In the genomic region with DNA sequence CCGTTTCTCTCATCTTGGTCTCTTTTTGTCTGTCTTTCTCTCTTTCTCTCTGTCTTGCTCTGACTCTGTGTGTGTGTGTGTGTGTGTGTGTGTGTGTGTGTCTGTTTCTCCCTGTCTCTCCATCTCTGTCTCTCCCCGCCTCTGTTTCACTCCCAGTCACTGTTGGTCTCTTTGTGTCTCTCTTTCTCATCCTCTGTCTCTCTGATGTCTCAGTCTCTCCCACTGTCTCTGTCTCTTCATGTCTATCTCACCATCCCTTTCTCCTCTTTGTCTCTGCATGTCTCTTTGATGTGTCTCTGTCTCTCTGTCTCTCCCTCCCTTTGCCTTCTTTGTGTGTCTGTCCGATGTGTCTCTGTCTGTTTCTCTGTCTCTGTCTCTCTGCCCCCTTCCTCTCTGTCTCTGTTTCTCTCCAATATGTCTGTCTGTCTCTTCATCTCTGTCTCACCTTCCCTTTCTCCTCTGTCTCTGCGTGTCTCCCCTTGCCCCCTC, we compare ENCODE assay signal across 8 cellular contexts. TPM values are rescaled to one million over a fixed set of nuclear protein-coding genes. Genes with fewer than 3 reads are reported as not detected.
A peak's percentile ranks its signal among the peaks of the same experiment; 100 is the strongest.
DNase-seq lines count a peak whose midpoint lies in the region; ATAC-seq and TF ChIP-seq lines count a peak whose summit lies in the region.

No MANE protein-coding gene starts in this region.

- WGBS in hepatocyte (ENCODE audit: low lambda C conversion rate, missing lambda C conversion rate): 36% methylated on average over 4 of the region's 4 CpGs

- H3K4me1 Mint-ChIP-seq in activated T-helper 2 cell treated with anti-CD3 and anti-CD28 coated beads, Interferon-gamma antibody, Interleukin-2, Interleukin-4, amounts not matched to agents 10 μg/mL and 5 μg/mL and 100 μg/mL, durations not matched to agents 14 hours and 24 hours and 36 hours (ENCODE audit: low read depth): peaks cover 7% of the 10 kb centered on the region

- H2AFZ ChIP-seq in hepatocyte: peak overlapping the region; percentile 26

- in situ Hi-C loops in GM13976 (cut with MboI; ENCODE audit: low sequenced_read_pairs, unreplicated experiment): no loop called here

- H3K27ac ChIP-seq in HEK293 (ENCODE audit: extremely low read depth, low read depth, low read length) (no peak overlapping the region), hepatocyte (peak overlapping the region; percentile 92), stomach smooth muscle (ENCODE audit: low read length) (peak overlapping the region; percentile 97)

- peaks cover 7% of the 10 kb centered on the region for H4K20me1 ChIP-seq in hepatocyte (ENCODE audit: insufficient read depth, poor library complexity, severe bottlenecking)

- H3K27me3 ChIP-seq in hepatocyte (peaks cover 70% of the 10 kb centered on the region), stomach smooth muscle (ENCODE audit: control insufficient read depth in 1 of 2, insufficient read depth in 2 of 2, low read length in 2 of 2) (no peaks in the 10 kb centered on the region)

- intact Hi-C loops in activated T-helper 2 cell treated with anti-CD3 and anti-CD28 coated beads, Interferon-gamma antibody, Interleukin-2, Interleukin-4, amounts not matched to agents 10 μg/mL and 5 μg/mL and 100 μg/mL, durations not matched to agents 14 hours and 24 hours and 36 hours (cut with micrococcal nuclease): no loop called here

- H3K9me3 Mint-ChIP-seq in activated T-helper 2 cell treated with anti-CD3 and anti-CD28 coated beads, Interferon-gamma antibody, Interleukin-2, Interleukin-4, amounts not matched to agents 10 μg/mL and 5 μg/mL and 100 μg/mL, durations not matched to agents 14 hours and 24 hours and 36 hours: no peaks in the 10 kb centered on the region

- H3K36me3 ChIP-seq in HEK293 (ENCODE audit: control insufficient read depth in 2 of 2, insufficient read depth in 1 of 2, low read length in 2 of 2): peaks cover 0 to 3% of the 10 kb centered on the region in 2 experiments; a peak in 1 of 3 replicates
- H3K36me3 ChIP-seq in hepatocyte (replicated peaks; ENCODE audit: insufficient read depth, low read depth): no peaks in the 10 kb centered on the region
- no peaks in the 10 kb centered on the region for H3K36me3 ChIP-seq in stomach smooth muscle (ENCODE audit: control insufficient read depth in 2 of 2, insufficient read depth in 2 of 2, low read length in 2 of 2)

- peak overlapping the region; percentile 77 to 98 for H3K9ac ChIP-seq in stomach smooth muscle (ENCODE audit: low read length in 2 of 2)

- ATAC-seq in HG02852 (IDR thresholded peaks at IDR 0.05; ENCODE audit: unreplicated experiment): no peak

- peaks cover 28% of the 10 kb centered on the region for H3K27me3 Mint-ChIP-seq in activated T-helper 2 cell treated with anti-CD3 and anti-CD28 coated beads, Interferon-gamma antibody, Interleukin-2, Interleukin-4, amounts not matched to agents 10 μg/mL and 5 μg/mL and 100 μg/mL, durations not matched to agents 14 hours and 24 hours and 36 hours (ENCODE audit: low read depth)

- no peak for DNase-seq in activated T-helper 2 cell treated with anti-CD3 and anti-CD28 coated beads, Interferon-gamma antibody, Interleukin-2, Interleukin-4, amounts not matched to agents 10 μg/mL and 5 μg/mL and 100 μg/mL, durations not matched to agents 14 hours and 24 hours and 36 hours (ENCODE audit: low spot score)
- DNase-seq in hepatocyte (ENCODE audit: low spot score) (no peak), foreskin melanocyte (no peak), T-helper 9 cell (no peak), GM13976 (ENCODE audit: low spot score) (no peak)

- H3K9me2 ChIP-seq in hepatocyte (replicated peaks; ENCODE audit: insufficient read depth): no peaks in the 10 kb centered on the region

- peak overlapping the region; percentile 96 for H3K4me2 ChIP-seq in hepatocyte

- H3K79me2 ChIP-seq in hepatocyte: peaks cover 43% of the 10 kb centered on the region

- POLR2A ChIA-PET in HEK293 (lab: Yijun Ruan, JAX): interaction anchor here (0.6 kb wide), 1 partner anchor 104 kb away, joined by 3 read pairs; no protein-coding TSS in a partner anchor

- H3K4me1 ChIP-seq in HEK293 (ENCODE audit: control insufficient read depth, insufficient read depth, low read length) (no peaks in the 10 kb centered on the region; the same call in 1 of the 2 replicates), hepatocyte (ENCODE audit: insufficient read depth) (peaks cover 44% of the 10 kb centered on the region), stomach smooth muscle (ENCODE audit: control insufficient read depth, insufficient read depth, low read length) (peaks cover 65% of the 10 kb centered on the region)

- H3K36me3 Mint-ChIP-seq in activated T-helper 2 cell treated with anti-CD3 and anti-CD28 coated beads, Interferon-gamma antibody, Interleukin-2, Interleukin-4, amounts not matched to agents 10 μg/mL and 5 μg/mL and 100 μg/mL, durations not matched to agents 14 hours and 24 hours and 36 hours (ENCODE audit: low read depth): no peaks in the 10 kb centered on the region

- H3K27ac Mint-ChIP-seq in activated T-helper 2 cell treated with anti-CD3 and anti-CD28 coated beads, Interferon-gamma antibody, Interleukin-2, Interleukin-4, amounts not matched to agents 10 μg/mL and 5 μg/mL and 100 μg/mL, durations not matched to agents 14 hours and 24 hours and 36 hours: no peak overlapping the region

- no peak for TF ChIP-seq CTCF in HEK293 (tag by site-specific recombination; IDR thresholded peaks at IDR 0.05)
- no peak for TF ChIP-seq CTCF in hepatocyte (IDR thresholded peaks at IDR 0.05; ENCODE audit: poor library complexity)
- TF ChIP-seq CTCF in GM13976 (IDR thresholded peaks at IDR 0.05; ENCODE audit: borderline replicate concordance, control extremely low read depth, extremely low read depth, insufficient read depth, missing control alignments): no peak

- CTCF ChIA-PET in HEK293 (lab: Yijun Ruan, JAX): interaction anchor here (0.7 kb wide), 1 partner anchor 223 kb away, joined by 3 read pairs; no protein-coding TSS in a partner anchor

- H3K4me3 ChIP-seq in HEK293 (ENCODE audit: low read depth, low read length) (no peak overlapping the region), hepatocyte (no peak overlapping the region), stomach smooth muscle (ENCODE audit: low read length in 2 of 2) (peak overlapping the region; percentile 83 to 88)

- H3K9me3 ChIP-seq in HEK293 (ENCODE audit: control insufficient read depth, insufficient read depth, low read depth, low read length) (no peaks in the 10 kb centered on the region), hepatocyte (ENCODE audit: low read depth) (no peaks in the 10 kb centered on the region), stomach smooth muscle (ENCODE audit: control insufficient read depth in 2 of 2, low read length in 2 of 2) (no peaks in the 10 kb centered on the region)

- H3K4me3 Mint-ChIP-seq in activated T-helper 2 cell treated with anti-CD3 and anti-CD28 coated beads, Interferon-gamma antibody, Interleukin-2, Interleukin-4, amounts not matched to agents 10 μg/mL and 5 μg/mL and 100 μg/mL, durations not matched to agents 14 hours and 24 hours and 36 hours (ENCODE audit: low read depth): peak overlapping the region; percentile 2

TF ChIP-seq in HEK293, 187 proteins besides CTCF, POLR2A, EP300 and RAD21 (continues in another document):
- TF ChIP-seq ZNF202 (tag by site-specific recombination; IDR thresholded peaks at IDR 0.05; ENCODE audit: borderline replicate concordance): peak; percentile 100
- TF ChIP-seq ZNF660 (tag by site-specific recombination; IDR thresholded peaks at IDR 0.05): no peak
- no peak for TF ChIP-seq ZNF837 (tag by site-specific recombination; IDR thresholded peaks at IDR 0.05)
- TF ChIP-seq, protein P1, sequence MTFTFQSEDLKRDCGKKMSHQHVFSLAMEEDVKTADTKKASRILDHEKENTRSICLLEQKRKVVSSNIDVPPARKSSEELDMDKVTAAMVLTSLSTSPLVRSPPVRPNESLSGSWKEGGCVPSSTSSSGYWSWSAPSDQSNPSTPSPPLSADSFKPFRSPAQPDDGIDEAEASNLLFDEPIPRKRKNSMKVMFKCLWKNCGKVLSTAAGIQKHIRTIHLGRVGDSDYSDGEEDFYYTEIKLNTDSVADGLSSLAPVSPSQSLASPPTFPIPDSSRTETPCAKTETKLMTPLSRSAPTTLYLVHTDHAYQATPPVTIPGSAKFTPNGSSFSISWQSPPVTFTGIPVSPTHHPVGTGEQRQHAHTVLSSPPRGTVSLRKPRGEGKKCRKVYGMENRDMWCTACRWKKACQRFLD (tag by site-specific recombination; IDR thresholded peaks at IDR 0.05): no peak
- no peak for TF ChIP-seq ZXDB (tag by site-specific recombination; IDR thresholded peaks at IDR 0.05)
- TF ChIP-seq ZNF404 (tag by site-specific recombination; IDR thresholded peaks at IDR 0.05): no peak
- no peak for TF ChIP-seq ZNF335 (tag by site-specific recombination; conservative IDR thresholded peaks at IDR 0.05)
- TF ChIP-seq ZNF354C (tag by site-specific recombination; IDR thresholded peaks at IDR 0.05; ENCODE audit: borderline replicate concordance, low read depth): no peak
- TF ChIP-seq ZNF132 (tag by site-specific recombination; IDR thresholded peaks at IDR 0.05; ENCODE audit: borderline replicate concordance): no peak
- TF ChIP-seq ZNF629 (tag by site-specific recombination; IDR thresholded peaks at IDR 0.05): no peak
- no peak for TF ChIP-seq ZNF146 (tag by site-specific recombination; IDR thresholded peaks at IDR 0.05)
- TF ChIP-seq IKZF3 (tag by site-specific recombination; IDR thresholded peaks at IDR 0.05): no peak
- no peak for TF ChIP-seq ZNF133 (tag by site-specific recombination; IDR thresholded peaks at IDR 0.05)
- TF ChIP-seq ZNF624 (tag by site-specific recombination; IDR thresholded peaks at IDR 0.05): no peak
- peak; percentile 82 for TF ChIP-seq PRDM1 (tag by site-specific recombination; IDR thresholded peaks at IDR 0.05)
- TF ChIP-seq ZBTB48 (tag by site-specific recombination; IDR thresholded peaks at IDR 0.05): no peak
- TF ChIP-seq ZNF426 (tag by site-specific recombination; IDR thresholded peaks at IDR 0.05): no peak
- TF ChIP-seq ZNF48 (tag by site-specific recombination; IDR thresholded peaks at IDR 0.05): peak; percentile 98; the same call in 1 of the 2 replicates
- TF ChIP-seq ZNF473 (tag by site-specific recombination; IDR thresholded peaks at IDR 0.05): 0 out of 2 replicates have a peak, but pooled peaks have one; percentile 13

RNA-seq across cellular contexts. Expression of a gene that starts 2.5 kb away (rescaled TPM):
- 16.5 and 17.3 TPM in 2 replicates for total RNA-seq in activated T-helper 2 cell treated with anti-CD3 and anti-CD28 coated beads, Interferon-gamma antibody, Interleukin-2, Interleukin-4, amounts not matched to agents 10 μg/mL and 5 μg/mL and 100 μg/mL, durations not matched to agents 14 hours and 24 hours and 36 hours
- total RNA-seq in hepatocyte: 7.1 and 7.8 TPM in 2 replicates
- polyA plus RNA-seq in hepatocyte: 20.9 and 30.5 TPM in 2 replicates

Comparison
In these comparisons a context has a peak if more than half of its experiments do, and no peak if none do; other contexts are left out.
1. H3K4me3 ChIP-seq: peak in stomach smooth muscle (2 of 2); none in HEK293 (single experiment) and hepatocyte (single experiment).